ENCODE assay signal across 28 cellular contexts in genomic region chr14:85319101-85319500, GRCh38.
"Had no signal": no experiment of that assay in that cellular context is flagged by ENCODE, and none has a peak within 500 bp of the region (broad histone marks: within the 10 kb centered on the region; RNA-seq: fewer than 3 reads in every experiment).

No MANE protein-coding gene starts in this region.

- DNase-seq: dermis blood vessel endothelial cell; effector memory CD4-positive, alpha-beta T cell; foreskin melanocyte; glutamatergic neuron; heart right ventricle; hippocampal formation; kidney glomerular epithelial cell; left colon; left ventricle myocardium superior; lower lobe of right lung; naive thymus-derived CD8-positive, alpha-beta T cell; nephron progenitor cell; nucleus accumbens; spleen; stimulated activated CD4-positive, alpha-beta T cell treated with anti-CD3 and anti-CD28 coated beads, Interleukin-4, amount 100 ng/mL, for 4 hours; stimulated activated naive CD8-positive, alpha-beta T cell treated with anti-CD3 and anti-CD28 coated beads, Interleukin-15, Interleukin-2, amounts not matched to agents 100 U/mL and 50 U/mL, for 24 hours; substantia nigra; upper lobe of right lung; uterus had no signal

- H3K4me3 Mint-ChIP-seq: naive thymus-derived CD8-positive, alpha-beta T cell; nephron progenitor cell; stimulated activated memory B cell treated with anti-CD40 and anti-IgM and Interleukin-4, amounts not matched to agents 10 μg/mL and 1 μg/mL and 100 μg/mL, for 72 hours had no signal

- H3K4me1 ChIP-seq: esophagus muscularis mucosa, prostate gland, right atrium auricular region, upper lobe of right lung, uterus had no signal

- H3K36me3 Mint-ChIP-seq: naive thymus-derived CD8-positive, alpha-beta T cell; stimulated activated memory B cell treated with anti-CD40 and anti-IgM and Interleukin-4, amounts not matched to agents 10 μg/mL and 1 μg/mL and 100 μg/mL, for 72 hours had no signal

- H3K4me1 Mint-ChIP-seq: naive thymus-derived CD8-positive, alpha-beta T cell; stimulated activated memory B cell treated with anti-CD40 and anti-IgM and Interleukin-4, amounts not matched to agents 10 μg/mL and 1 μg/mL and 100 μg/mL, for 72 hours had no signal

- FAIRE-seq: islet of Langerhans had no signal

- H3K27ac Mint-ChIP-seq: naive thymus-derived CD8-positive, alpha-beta T cell; nephron progenitor cell; stimulated activated memory B cell treated with anti-CD40 and anti-IgM and Interleukin-4, amounts not matched to agents 10 μg/mL and 1 μg/mL and 100 μg/mL, for 72 hours had no signal

- H3K27ac ChIP-seq: coronary artery, esophagus muscularis mucosa, heart right ventricle, lower lobe of right lung, prostate gland, right atrium auricular region, thoracic aorta, tibial nerve, upper lobe of right lung, uterus had no signal

- H3K4me3 ChIP-seq: coronary artery, esophagus muscularis mucosa, heart right ventricle, lower lobe of right lung, prostate gland, right atrium auricular region, skin epidermis, spleen, thoracic aorta, tibial nerve, upper lobe of right lung, uterus had no signal

- H3K27me3 ChIP-seq: esophagus muscularis mucosa, right atrium auricular region, spleen, tibial nerve, upper lobe of right lung, uterus had no signal

- H3K36me3 ChIP-seq: esophagus muscularis mucosa, heart right ventricle, lower lobe of right lung, prostate gland, right atrium auricular region, spleen, thoracic aorta, tibial nerve, upper lobe of right lung, uterus had no signal

- H3K27me3 Mint-ChIP-seq: naive thymus-derived CD8-positive, alpha-beta T cell; stimulated activated memory B cell treated with anti-CD40 and anti-IgM and Interleukin-4, amounts not matched to agents 10 μg/mL and 1 μg/mL and 100 μg/mL, for 72 hours had no signal

- H3K9me3 ChIP-seq: lower lobe of right lung, prostate gland, right atrium auricular region, spleen, thoracic aorta, tibial nerve, upper lobe of right lung, uterus had no signal

- ATAC-seq: heart right ventricle; left colon; left ventricle myocardium superior; lower lobe of right lung; naive thymus-derived CD8-positive, alpha-beta T cell; stimulated activated memory B cell treated with anti-CD40 and anti-IgM and Interleukin-4, amounts not matched to agents 10 μg/mL and 1 μg/mL and 100 μg/mL, for 72 hours; stimulated activated naive CD8-positive, alpha-beta T cell treated with anti-CD3 and anti-CD28 coated beads, Interleukin-15, Interleukin-2, amounts not matched to agents 100 U/mL and 50 U/mL, for 24 hours; upper lobe of right lung had no signal
